In the genomic region with DNA sequence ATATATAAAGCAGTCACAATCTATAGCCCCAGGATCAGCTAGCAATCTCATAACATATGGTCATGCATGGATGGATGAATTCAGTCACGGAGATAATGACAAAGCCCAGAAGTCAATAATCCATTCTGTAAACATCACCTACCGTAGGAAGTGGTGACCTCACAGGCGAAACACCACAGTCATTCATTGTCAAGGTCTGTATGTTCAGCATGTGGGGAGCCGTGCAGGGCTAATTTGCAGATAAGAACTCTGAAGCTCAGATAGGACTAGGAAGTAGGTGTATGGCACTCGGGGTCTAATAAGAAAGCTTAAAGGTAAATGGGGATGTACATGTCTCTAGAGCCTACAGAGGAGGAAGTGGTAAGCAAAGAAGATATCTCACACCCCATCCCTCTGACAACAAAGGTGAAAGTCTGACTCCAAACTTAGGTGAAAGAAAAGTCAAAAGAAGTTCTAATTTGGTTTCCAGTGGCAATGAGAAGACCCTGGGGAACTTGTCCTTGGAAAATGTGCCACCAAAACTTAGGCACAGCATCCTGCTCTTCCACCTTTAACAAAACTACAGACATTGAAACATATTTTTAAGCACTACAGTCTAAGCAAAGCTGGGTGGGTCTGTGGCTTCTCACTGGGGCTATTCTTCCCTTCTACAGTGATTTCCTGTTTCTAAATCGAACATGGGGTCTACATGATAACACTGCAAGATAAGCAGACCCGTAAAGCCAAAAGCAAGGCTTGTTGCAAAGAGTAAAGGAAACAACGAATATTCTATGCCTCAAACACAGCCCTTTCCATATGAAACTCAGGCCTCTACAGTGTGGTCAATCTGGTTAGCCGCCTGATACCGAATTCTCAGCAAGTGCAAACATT, we compare ENCODE assay signal across 9 cellular contexts. TPM values are rescaled to one million over a fixed set of nuclear protein-coding genes. Genes with fewer than 3 reads are reported as not detected.
A peak's percentile ranks its signal among the peaks of the same experiment; 100 is the strongest.
DNase-seq lines count a peak whose midpoint lies in the region; ATAC-seq and TF ChIP-seq lines count a peak whose summit lies in the region.
"Had no signal": no experiment of that assay in that cellular context is flagged by ENCODE, and none has a peak within 500 bp of the region (broad histone marks: within the 10 kb centered on the region; RNA-seq: fewer than 3 reads in every experiment).

No MANE protein-coding gene starts in this region.

- POLR2A ChIA-PET in PC-9 (lab: Charles Lee; ENCODE audit: unreplicated experiment): interaction anchor here (0.7 kb wide), 1 partner anchor 63 kb away, joined by 4 read pairs; no protein-coding TSS in a partner anchor

- ATAC-seq in GM21717 (IDR thresholded peaks at IDR 0.05; ENCODE audit: unreplicated experiment): peak; percentile 76

- in situ Hi-C loops in GM13976 (cut with MboI; ENCODE audit: low sequenced_read_pairs, unreplicated experiment) (no loop called here), transverse colon (cut with MboI; ENCODE audit: low pct_ligation_motif_present in 1 of 4, low pct_unique_long_range_greater_than_20kb in 1 of 4, low sequenced_read_pairs in 3 of 4) (no loop called here)

- no peak for TF ChIP-seq CTCF in GM13976 (IDR thresholded peaks at IDR 0.05; ENCODE audit: borderline replicate concordance, control extremely low read depth, extremely low read depth, insufficient read depth, missing control alignments)
- no peak for TF ChIP-seq CTCF in esophagus muscularis mucosa (IDR thresholded peaks at IDR 0.05)
- TF ChIP-seq CTCF in transverse colon (IDR thresholded peaks at IDR 0.05): no peak
- TF ChIP-seq CTCF in PC-9 (conservative IDR thresholded peaks at IDR 0.05): no peak

- no peaks in the 10 kb centered on the region for H3K9me2 ChIP-seq in PC-9 (ENCODE audit: insufficient read depth)

- no peaks in the 10 kb centered on the region for H3K79me2 ChIP-seq in PC-9 (ENCODE audit: low read depth)

- intact Hi-C loops in esophagus muscularis mucosa (cut with DNase I) (no loop called here), transverse colon (cut with DNase I; ENCODE audit: low total_unique reads) (no loop called here), PC-9 (cut with micrococcal nuclease; ENCODE audit: unreplicated experiment) (no loop called here)

- TF ChIP-seq EP300 in esophagus muscularis mucosa (IDR thresholded peaks at IDR 0.05): no peak
- TF ChIP-seq EP300 in transverse colon (IDR thresholded peaks at IDR 0.05; ENCODE audit: low read depth): no peak

- H3K4me3 ChIP-seq in esophagus muscularis mucosa (no peak overlapping the region), transverse colon (no peak overlapping the region), PC-9 (no peak overlapping the region)

- H3K36me3 ChIP-seq in esophagus muscularis mucosa (no peaks in the 10 kb centered on the region), transverse colon (no peaks in the 10 kb centered on the region), PC-9 (ENCODE audit: low read depth) (no peaks in the 10 kb centered on the region)

- no peaks in the 10 kb centered on the region for H3K27me3 ChIP-seq in esophagus muscularis mucosa
- no peaks in the 10 kb centered on the region for H3K27me3 ChIP-seq in transverse colon
- no peaks in the 10 kb centered on the region for H3K27me3 ChIP-seq in PC-9 (ENCODE audit: insufficient read depth, low read depth)

- H2AFZ ChIP-seq in PC-9: no peak overlapping the region

- H3F3A ChIP-seq in PC-9 (ENCODE audit: insufficient read depth, low read depth): no peaks in the 10 kb centered on the region

- no peaks in the 10 kb centered on the region for H3K9me3 ChIP-seq in esophagus muscularis mucosa
- no peaks in the 10 kb centered on the region for H3K9me3 ChIP-seq in transverse colon
- no peaks in the 10 kb centered on the region for H3K9me3 ChIP-seq in PC-9 (ENCODE audit: insufficient read depth, low read depth)

- no peak overlapping the region for H3K4me2 ChIP-seq in PC-9

- H3K4me1 ChIP-seq in esophagus muscularis mucosa: no peaks in the 10 kb centered on the region
- H3K4me1 ChIP-seq in transverse colon: no peaks in the 10 kb centered on the region
- no peaks in the 10 kb centered on the region for H3K4me1 ChIP-seq in PC-9 (replicated peaks; ENCODE audit: insufficient read depth)

- H4K20me1 ChIP-seq in PC-9 (ENCODE audit: insufficient read depth): no peaks in the 10 kb centered on the region

- CTCF ChIA-PET in PC-9 (lab: Charles Lee): no interaction called here

- DNase-seq in GM13976 (ENCODE audit: low spot score) (peak; percentile 45), NCI-H526 treated with DMSO at 0.1 percent for 48 hours (lab: John Stamatoyannopoulos, UW) (peak; percentile 34), esophagus muscularis mucosa (ENCODE audit: extremely low spot score) (peak; percentile 66), transverse colon (no peak), NCI-H1930 (lab: John Stamatoyannopoulos, UW) (no peak), PC-9 (no peak), HuH-7.5 (ENCODE audit: low spot score) (no peak)

- TF ChIP-seq POLR2A in esophagus muscularis mucosa (IDR thresholded peaks at IDR 0.05; ENCODE audit: low read depth) (no peak), transverse colon (IDR thresholded peaks at IDR 0.05) (no peak)

- no TSS peak for BruUV-seq in PC-9 (replicated peaks; lab: Mats Ljungman, UMichigan)

- 66% methylated on average over 10 of the region's 10 CpGs for WGBS in esophagus muscularis mucosa
- WGBS in transverse colon (ENCODE audit: low coverage in 1 of 2), 2 donors: 56 to 59% methylated on average over 10 of the region's 10 CpGs

- no peak overlapping the region for H3K27ac ChIP-seq in esophagus muscularis mucosa (replicated peaks in 1 of 4)
- no peak overlapping the region for H3K27ac ChIP-seq in transverse colon
- H3K27ac ChIP-seq in PC-9: no peak overlapping the region

RNA-seq across cellular contexts. Expression of gene CRTAM, which starts 5.2 kb away (rescaled TPM):
- total RNA-seq in esophagus muscularis mucosa (under 1 TPM in 1 of 4 donors, not detected in 3; 0.23 TPM), transverse colon (1 to 10 TPM in 1 of 4 donors, under 1 TPM in 1, not detected in 2; 0.41 to 1.7 TPM), PC-9 (2021) (not detected in 2 replicates)
- total RNA-seq: kidney epithelial cell had no signal

RNA-seq across cellular contexts. Expression of gene JHY, which starts 39.0 kb away (rescaled TPM):
- total RNA-seq in esophagus muscularis mucosa (10 to 100 TPM in 3 of 4 donors, 1 to 10 TPM in 1; 9.6 to 14.9 (median 10.6) TPM), transverse colon (1 to 10 TPM in 3 of 4 donors, not detected in 1; 2.0 to 5.2 (median 4.4) TPM), PC-9 (2021) (4.6 and 6.2 TPM in 2 replicates)

Comparison
In these comparisons a context has a peak if more than half of its experiments do, and no peak if none do; other contexts are left out.
1. DNase-seq: peak in GM13976 (single experiment), NCI-H526 treated with DMSO at 0.1 percent for 48 hours (single experiment) and esophagus muscularis mucosa (single experiment); none in transverse colon (single experiment), NCI-H1930 (0 of 2), PC-9 (0 of 2) and HuH-7.5 (single experiment).